ENCODE assay signal across 8 cellular contexts in the genomic region with DNA sequence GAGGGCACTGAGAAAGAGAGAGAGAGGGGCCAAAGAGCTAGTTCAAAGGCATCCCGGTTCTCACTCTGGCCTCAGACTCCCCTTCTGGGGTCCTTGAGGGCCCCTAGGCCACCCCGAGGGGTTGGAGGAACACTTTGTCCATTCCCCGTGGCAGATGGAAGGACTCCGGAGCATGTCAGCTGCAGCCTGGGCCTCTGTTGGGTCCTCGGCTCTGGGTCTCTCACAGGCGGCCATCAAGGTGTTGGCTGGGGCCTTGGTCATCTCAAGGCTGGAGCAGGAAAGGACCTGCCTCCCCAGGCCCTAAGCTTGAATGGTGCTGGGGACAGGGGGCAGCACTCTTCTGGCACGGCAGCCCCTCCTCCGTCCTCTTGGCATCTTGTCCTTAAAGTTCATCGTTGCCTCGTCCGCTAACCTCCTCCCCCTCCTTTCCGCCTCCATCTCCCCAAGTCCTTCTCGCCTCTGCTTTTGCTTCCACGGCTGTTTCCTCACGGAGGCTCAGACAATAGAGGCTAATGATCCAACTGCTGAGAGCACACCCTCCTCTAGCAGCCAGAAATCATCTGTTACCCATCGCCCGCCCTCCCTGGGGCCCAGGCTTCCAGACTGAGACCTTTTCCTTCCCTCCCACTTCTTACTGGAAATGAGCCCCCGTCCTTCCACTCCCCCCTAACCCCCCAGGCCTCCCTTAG. TPM values are rescaled to one million over a fixed set of nuclear protein-coding genes. Genes with fewer than 3 reads are reported as not detected.
DNase-seq lines count a peak whose midpoint lies in the region; FAIRE-seq and TF ChIP-seq lines count a peak whose summit lies in the region.

No MANE protein-coding gene starts in this region.

- H3K4me3 ChIP-seq in Loucy (ENCODE audit: low read length, poor library complexity, severe bottlenecking), result peak overlapping the region; percentile 49
- no peak overlapping the region for H3K4me3 ChIP-seq in adipocyte (ENCODE audit: low read length)
- no peak overlapping the region for H3K4me3 ChIP-seq in spleen

- H2AFZ ChIP-seq in Loucy (ENCODE audit: low read length), result no peak overlapping the region

- H3K4me1 ChIP-seq in Loucy (ENCODE audit: insufficient read depth, low read length, poor library complexity, severe bottlenecking), result peaks cover 61% of the 10 kb centered on the region
- peaks cover 43% of the 10 kb centered on the region for H3K4me1 ChIP-seq in adipocyte (ENCODE audit: control insufficient read depth, insufficient read depth, low read length)
- H3K4me1 ChIP-seq in spleen, result peaks cover 48 to 86% (median 70%) of the 10 kb centered on the region in 6 donors

- no peaks in the 10 kb centered on the region for H3F3A ChIP-seq in Loucy (ENCODE audit: low read depth)

- H4K20me1 ChIP-seq in Loucy (ENCODE audit: insufficient read depth, low read length, poor library complexity, severe bottlenecking), result no peaks in the 10 kb centered on the region

- H3K9me2 ChIP-seq in Loucy (replicated peaks; ENCODE audit: low read depth, low read length), result no peaks in the 10 kb centered on the region

- H3K27me3 ChIP-seq in Loucy (ENCODE audit: insufficient read depth, low read length, poor library complexity, severe bottlenecking) (no peaks in the 10 kb centered on the region), adipocyte (replicated peaks; ENCODE audit: control insufficient read depth, insufficient read depth, low read length) (no peaks in the 10 kb centered on the region), spleen (replicated peaks in 1 of 7) (no peaks in the 10 kb centered on the region)

- POLR2A ChIA-PET in HEK293T (lab: Yijun Ruan, JAX), result no interaction called here

- TF ChIP-seq CTCF in Loucy (conservative IDR thresholded peaks at IDR 0.05; ENCODE audit: low read length) (no peak), spleen (IDR thresholded peaks at IDR 0.05 in 8 of 11, conservative IDR thresholded peaks at IDR 0.05 in 3 of 11) (no peak)

- no peak for DNase-seq in adipocyte (ENCODE audit: low read depth)
- DNase-seq in islet precursor cell, result peak; percentile 51
- peak; percentile 75 for DNase-seq in spleen
- no peak for DNase-seq in H54 (ENCODE audit: insufficient read length, low spot score)
- no peak for DNase-seq in GF-D8 (lab: John Stamatoyannopoulos, UW)
- no peak for DNase-seq in stimulated activated CD8-positive, alpha-beta memory T cell treated with anti-CD3 and anti-CD28 coated beads, Interleukin-4, amount 100 ng/mL, for 48 hours
- DNase-seq in HEK293T (ENCODE audit: extremely low spot score), result no peak

- H3K9ac ChIP-seq in Loucy (ENCODE audit: low read depth, low read length, poor library complexity, severe bottlenecking), result peak overlapping the region; percentile 69
- peak overlapping the region; percentile 87 for H3K9ac ChIP-seq in adipocyte (ENCODE audit: low read length)

- CTCF ChIA-PET in HEK293T (lab: Yijun Ruan, JAX), result interaction anchor here (0.9 kb wide), 1 partner anchor 18 kb away, joined by 3 read pairs; no protein-coding TSS in a partner anchor

- peak overlapping the region; percentile 54 to 91 (median 88) for H3K27ac ChIP-seq in spleen

- intact Hi-C loops in spleen (cut with DNase I; ENCODE audit: low total_unique reads), result no loop called here

- WGBS in spleen, 5 donors, result 60 to 73% (median 65%) methylated on average over 15 to 18 of the region's 18 CpGs

- peak overlapping the region; percentile 77 for H3K4me2 ChIP-seq in Loucy (ENCODE audit: low read depth, low read length, poor library complexity, severe bottlenecking)

- H3K9me3 ChIP-seq in Loucy (ENCODE audit: insufficient read depth, low read depth, low read length) (no peaks in the 10 kb centered on the region), adipocyte (ENCODE audit: control insufficient read depth, low read length) (no peaks in the 10 kb centered on the region), spleen (no peaks in the 10 kb centered on the region)

- no peaks in the 10 kb centered on the region for H3K79me2 ChIP-seq in Loucy (ENCODE audit: insufficient read depth, low read length)

- H3K36me3 ChIP-seq in Loucy (ENCODE audit: insufficient read depth, low read length) (no peaks in the 10 kb centered on the region), adipocyte (ENCODE audit: control insufficient read depth, insufficient read depth, low read length, severe bottlenecking) (no peaks in the 10 kb centered on the region), spleen (no peaks in the 10 kb centered on the region)

- no peak for TF ChIP-seq POLR2A in spleen (IDR thresholded peaks at IDR 0.05)
- no peak for TF ChIP-seq POLR2A in H54 (IDR thresholded peaks at IDR 0.05; ENCODE audit: low read depth, low read length)

- FAIRE-seq in H54 (lab: Jason Lieb, UNC), result no peak

TF ChIP-seq in HEK293T, 16 proteins besides CTCF, POLR2A, EP300 and RAD21:
- TF ChIP-seq, protein P1, sequence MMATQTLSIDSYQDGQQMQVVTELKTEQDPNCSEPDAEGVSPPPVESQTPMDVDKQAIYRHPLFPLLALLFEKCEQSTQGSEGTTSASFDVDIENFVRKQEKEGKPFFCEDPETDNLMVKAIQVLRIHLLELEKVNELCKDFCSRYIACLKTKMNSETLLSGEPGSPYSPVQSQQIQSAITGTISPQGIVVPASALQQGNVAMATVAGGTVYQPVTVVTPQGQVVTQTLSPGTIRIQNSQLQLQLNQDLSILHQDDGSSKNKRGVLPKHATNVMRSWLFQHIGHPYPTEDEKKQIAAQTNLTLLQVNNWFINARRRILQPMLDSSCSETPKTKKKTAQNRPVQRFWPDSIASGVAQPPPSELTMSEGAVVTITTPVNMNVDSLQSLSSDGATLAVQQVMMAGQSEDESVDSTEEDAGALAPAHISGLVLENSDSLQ (IDR thresholded peaks at IDR 0.05), result no peak
- TF ChIP-seq BHLHE40 (IDR thresholded peaks at IDR 0.05; ENCODE audit: borderline replicate concordance), result no peak
- TF ChIP-seq LEF1 (IDR thresholded peaks at IDR 0.05; ENCODE audit: borderline replicate concordance), result no peak
- TF ChIP-seq TARDBP (IDR thresholded peaks at IDR 0.05), result no peak
- no peak for TF ChIP-seq ELF4 (IDR thresholded peaks at IDR 0.05)
- no peak for TF ChIP-seq ARNT (IDR thresholded peaks at IDR 0.05)
- TF ChIP-seq FOXA1 (IDR thresholded peaks at IDR 0.05), result no peak
- TF ChIP-seq ZNF384 (IDR thresholded peaks at IDR 0.05), result no peak
- no peak for TF ChIP-seq SP1 (IDR thresholded peaks at IDR 0.05)
- TF ChIP-seq SUZ12 (IDR thresholded peaks at IDR 0.05), result no peak
- TF ChIP-seq HDGF (IDR thresholded peaks at IDR 0.05; ENCODE audit: borderline replicate concordance), result no peak
- no peak for TF ChIP-seq L3MBTL2 (conservative IDR thresholded peaks at IDR 0.05)
- TF ChIP-seq CTBP1 (IDR thresholded peaks at IDR 0.05; ENCODE audit: borderline replicate concordance), result no peak

RNA-seq across cellular contexts. Expression of a gene that starts 23.3 kb away (rescaled TPM):
- 10 to 100 TPM; 31.9 to 77.4 (median 49.9) TPM for total RNA-seq in spleen
- 10 to 100 TPM; 29.0 to 79.1 (median 63.5) TPM for polyA plus RNA-seq in spleen

RNA-seq across cellular contexts. Expression of a gene that starts 40.6 kb away (rescaled TPM):
- 1 to 10 TPM in 1 of 7 donors, under 1 TPM in 5, not detected in 1; 0.14 to 1.3 (median 0.41) TPM for total RNA-seq in spleen
- polyA plus RNA-seq in spleen, result under 1 TPM; 0.15 to 0.45 (median 0.21) TPM

Comparison
In these comparisons a context has a peak if more than half of its experiments do, and no peak if none do; other contexts are left out.
1. DNase-seq: peak in islet precursor cell (single experiment) and spleen (single experiment); none in adipocyte (single experiment), H54 (single experiment), GF-D8 (single experiment), stimulated activated CD8-positive, alpha-beta memory T cell treated with anti-CD3 and anti-CD28 coated beads, Interleukin-4, amount 100 ng/mL, for 48 hours (single experiment) and HEK293T (single experiment).